ENCODE assay signal across 3 cellular contexts in genomic region chr11:133608496-133608895, GRCh38.
"Had no signal": no experiment of that assay in that cellular context is flagged by ENCODE, and none has a peak within 500 bp of the region (broad histone marks: within the 10 kb centered on the region; RNA-seq: fewer than 3 reads in every experiment).

No MANE protein-coding gene starts in this region.

- DNase-seq: GDM1, GF-D8 had no signal

- ATAC-seq: GM12878 had no signal

- H3K4me3 ChIP-seq: GM12878 had no signal
